In genomic region chr5:150264667-150265603, GRCh38 we compare ENCODE assay signal across 2 cellular contexts.
TF ChIP-seq lines count a peak whose summit lies in the region.

No MANE protein-coding gene starts in this region.

TF ChIP-seq in GM23338, 12 proteins besides CTCF, POLR2A, EP300 and RAD21:
- TF ChIP-seq EZH2phosphoT487 (IDR thresholded peaks at IDR 0.05; ENCODE audit: unreplicated experiment) (no peak), POLR2AphosphoS5 (IDR thresholded peaks at IDR 0.05; ENCODE audit: low read depth) (no peak), NANOG (IDR thresholded peaks at IDR 0.05; ENCODE audit: borderline replicate concordance) (no peak), ETS1 (IDR thresholded peaks at IDR 0.05) (no peak), CREB1 (CRISPR knock-in tag; IDR thresholded peaks at IDR 0.05; ENCODE audit: low read depth) (no peak), JUNB (IDR thresholded peaks at IDR 0.05; ENCODE audit: unreplicated experiment) (no peak), EZH2 (IDR thresholded peaks at IDR 0.05; ENCODE audit: low read depth, unreplicated experiment) (no peak), ZNF331 (CRISPR knock-in tag; IDR thresholded peaks at IDR 0.05; ENCODE audit: low read depth) (no peak), STAT1 (IDR thresholded peaks at IDR 0.05; ENCODE audit: unreplicated experiment) (no peak), ZNF462 (CRISPR knock-in tag; IDR thresholded peaks at IDR 0.05) (no peak)

TF ChIP-seq in H1, 55 proteins besides CTCF, POLR2A, EP300 and RAD21:
- TF ChIP-seq ASH2L (IDR thresholded peaks at IDR 0.05; ENCODE audit: low read length) (no peak), ATF2 (IDR thresholded peaks at IDR 0.05; ENCODE audit: low read length) (no peak), CHD7 (IDR thresholded peaks at IDR 0.05; ENCODE audit: insufficient replicate concordance, low read length) (no peak), SIN3A (conservative IDR thresholded peaks at IDR 0.05 in 1 of 2, IDR thresholded peaks at IDR 0.05 in 1 of 2; ENCODE audit: low read depth in 1 of 2, low read length in 2 of 2) (no peak), EGR1 (IDR thresholded peaks at IDR 0.05; ENCODE audit: borderline replicate concordance, low read depth, low read length) (no peak), EZH2 (IDR thresholded peaks at IDR 0.05; ENCODE audit: low read depth, low read length, severe bottlenecking) (no peak), RFX5 (IDR thresholded peaks at IDR 0.05; ENCODE audit: borderline replicate concordance, low read depth, low read length) (no peak), SP4 (IDR thresholded peaks at IDR 0.05; ENCODE audit: low read length) (no peak), MAFK (IDR thresholded peaks at IDR 0.05; ENCODE audit: low read depth, low read length) (no peak), CBX5 (IDR thresholded peaks at IDR 0.05; ENCODE audit: low read depth, low read length) (no peak), POLR2AphosphoS5 (IDR thresholded peaks at IDR 0.05; ENCODE audit: low read depth, low read length) (no peak)
